ENCODE assay signal across 1 cellular context in the genomic region with DNA sequence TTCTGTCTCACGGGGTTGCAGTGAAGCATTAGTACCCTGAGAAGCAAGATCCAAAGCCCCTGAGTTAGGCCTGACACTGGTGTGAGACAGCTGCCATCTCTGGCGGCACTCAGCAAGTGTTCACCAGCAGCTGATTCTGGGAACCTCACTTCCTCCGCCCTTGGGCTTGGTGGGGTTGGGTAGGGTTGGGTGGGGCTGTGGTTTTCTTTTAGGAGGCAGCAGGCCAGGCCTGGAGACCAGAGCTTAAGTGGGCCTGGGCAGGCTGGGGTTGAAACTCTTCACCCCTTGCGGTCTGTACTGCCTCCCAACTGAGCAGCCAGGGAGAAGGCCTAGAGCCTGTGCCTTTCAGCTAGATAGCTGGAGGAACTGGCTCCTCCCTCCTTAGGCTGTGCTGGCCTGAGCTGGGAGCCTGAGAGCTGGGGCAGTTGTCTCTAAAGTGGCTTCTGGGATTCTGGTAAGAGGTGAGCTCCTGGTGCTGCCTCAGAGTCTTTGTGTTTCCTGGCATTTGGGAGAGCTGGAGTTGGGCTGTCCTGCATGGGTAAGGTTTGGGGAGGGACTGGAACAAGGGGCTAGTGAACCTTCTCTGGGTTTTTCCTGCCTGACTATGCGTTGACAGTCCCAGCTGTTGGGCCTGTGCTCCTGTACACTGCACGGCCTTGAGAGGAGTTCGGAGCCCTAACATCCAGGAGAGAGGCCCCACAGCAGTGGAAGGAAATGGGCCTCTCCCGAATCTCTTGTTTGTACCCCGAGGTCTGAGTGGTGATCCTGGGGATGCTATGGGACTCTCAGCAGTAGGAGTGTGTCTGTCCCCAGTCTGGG.
TF ChIP-seq lines count a peak whose summit lies in the region.

No MANE protein-coding gene starts in this region.

TF ChIP-seq in K562, 482 proteins besides CTCF, POLR2A, EP300 and RAD21 (continued from another document and continues in another):
- TF ChIP-seq, protein P1, sequence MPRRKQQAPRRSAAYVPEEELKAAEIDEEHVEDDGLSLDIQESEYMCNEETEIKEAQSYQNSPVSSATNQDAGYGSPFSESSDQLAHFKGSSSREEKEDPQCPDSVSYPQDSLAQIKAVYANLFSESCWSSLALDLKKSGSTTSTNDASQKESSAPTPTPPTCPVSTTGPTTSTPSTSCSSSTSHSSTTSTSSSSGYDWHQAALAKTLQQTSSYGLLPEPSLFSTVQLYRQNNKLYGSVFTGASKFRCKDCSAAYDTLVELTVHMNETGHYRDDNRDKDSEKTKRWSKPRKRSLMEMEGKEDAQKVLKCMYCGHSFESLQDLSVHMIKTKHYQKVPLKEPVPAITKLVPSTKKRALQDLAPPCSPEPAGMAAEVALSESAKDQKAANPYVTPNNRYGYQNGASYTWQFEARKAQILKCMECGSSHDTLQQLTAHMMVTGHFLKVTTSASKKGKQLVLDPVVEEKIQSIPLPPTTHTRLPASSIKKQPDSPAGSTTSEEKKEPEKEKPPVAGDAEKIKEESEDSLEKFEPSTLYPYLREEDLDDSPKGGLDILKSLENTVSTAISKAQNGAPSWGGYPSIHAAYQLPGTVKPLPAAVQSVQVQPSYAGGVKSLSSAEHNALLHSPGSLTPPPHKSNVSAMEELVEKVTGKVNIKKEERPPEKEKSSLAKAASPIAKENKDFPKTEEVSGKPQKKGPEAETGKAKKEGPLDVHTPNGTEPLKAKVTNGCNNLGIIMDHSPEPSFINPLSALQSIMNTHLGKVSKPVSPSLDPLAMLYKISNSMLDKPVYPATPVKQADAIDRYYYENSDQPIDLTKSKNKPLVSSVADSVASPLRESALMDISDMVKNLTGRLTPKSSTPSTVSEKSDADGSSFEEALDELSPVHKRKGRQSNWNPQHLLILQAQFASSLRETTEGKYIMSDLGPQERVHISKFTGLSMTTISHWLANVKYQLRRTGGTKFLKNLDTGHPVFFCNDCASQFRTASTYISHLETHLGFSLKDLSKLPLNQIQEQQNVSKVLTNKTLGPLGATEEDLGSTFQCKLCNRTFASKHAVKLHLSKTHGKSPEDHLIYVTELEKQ (CRISPR knock-in tag; IDR thresholded peaks at IDR 0.05) = no peak
- TF ChIP-seq ZNF354B (CRISPR knock-in tag; IDR thresholded peaks at IDR 0.05) (no peak), NBN (IDR thresholded peaks at IDR 0.05; ENCODE audit: low read depth) (peak; percentile 80; the same call in 1 of the 2 replicates), U2AF1 (optimal IDR thresholded peaks at IDR 0.05; ENCODE audit: low read depth, low read length) (no peak), CHCHD3 (CRISPR knock-in tag; IDR thresholded peaks at IDR 0.05) (no peak), FOXM1 (IDR thresholded peaks at IDR 0.05; ENCODE audit: low read depth) (no peak), FOXM1 (CRISPR knock-in tag; IDR thresholded peaks at IDR 0.05; ENCODE audit: low read depth) (no peak), MTA2 (IDR thresholded peaks at IDR 0.05; ENCODE audit: low read depth) (no peak), CAMTA2 (CRISPR knock-in tag; conservative IDR thresholded peaks at IDR 0.05) (no peak), HNRNPLL (IDR thresholded peaks at IDR 0.05; ENCODE audit: low read depth, low read length, poor library complexity, severe bottlenecking) (peak; percentile 27), PHB2 (IDR thresholded peaks at IDR 0.05; ENCODE audit: low read depth) (no peak), LARP7 (IDR thresholded peaks at IDR 0.05) (no peak), RBM15 (IDR thresholded peaks at IDR 0.05; ENCODE audit: insufficient read depth, low read length) (no peak), TAF15 (IDR thresholded peaks at IDR 0.05; ENCODE audit: low read depth, low read length) (no peak), MTA3 (IDR thresholded peaks at IDR 0.05; ENCODE audit: borderline replicate concordance) (0 out of 2 replicates have a peak, but pooled peaks have one; percentile 18), CBX1 (IDR thresholded peaks at IDR 0.05; ENCODE audit: low read depth) (peak; percentile 39; the same call in 1 of the 2 replicates), RBFOX2 (IDR thresholded peaks at IDR 0.05; ENCODE audit: low read depth, low read length) (peak; percentile 58), ZNF766 (CRISPR knock-in tag; conservative IDR thresholded peaks at IDR 0.05) (no peak), POU5F1 (IDR thresholded peaks at IDR 0.05; ENCODE audit: borderline replicate concordance, low read depth, low read length, partially characterized antibody) (no peak), CSDE1 (IDR thresholded peaks at IDR 0.05) (no peak), MAZ (CRISPR knock-in tag; conservative IDR thresholded peaks at IDR 0.05 in 1 of 2, IDR thresholded peaks at IDR 0.05 in 1 of 2) (peak; percentile 40 to 80; a peak in 3 of 4 replicates), ZNF274 (IDR thresholded peaks at IDR 0.05; ENCODE audit: borderline replicate concordance, low read depth, low read length) (no peak)
- TF ChIP-seq, protein P2, sequence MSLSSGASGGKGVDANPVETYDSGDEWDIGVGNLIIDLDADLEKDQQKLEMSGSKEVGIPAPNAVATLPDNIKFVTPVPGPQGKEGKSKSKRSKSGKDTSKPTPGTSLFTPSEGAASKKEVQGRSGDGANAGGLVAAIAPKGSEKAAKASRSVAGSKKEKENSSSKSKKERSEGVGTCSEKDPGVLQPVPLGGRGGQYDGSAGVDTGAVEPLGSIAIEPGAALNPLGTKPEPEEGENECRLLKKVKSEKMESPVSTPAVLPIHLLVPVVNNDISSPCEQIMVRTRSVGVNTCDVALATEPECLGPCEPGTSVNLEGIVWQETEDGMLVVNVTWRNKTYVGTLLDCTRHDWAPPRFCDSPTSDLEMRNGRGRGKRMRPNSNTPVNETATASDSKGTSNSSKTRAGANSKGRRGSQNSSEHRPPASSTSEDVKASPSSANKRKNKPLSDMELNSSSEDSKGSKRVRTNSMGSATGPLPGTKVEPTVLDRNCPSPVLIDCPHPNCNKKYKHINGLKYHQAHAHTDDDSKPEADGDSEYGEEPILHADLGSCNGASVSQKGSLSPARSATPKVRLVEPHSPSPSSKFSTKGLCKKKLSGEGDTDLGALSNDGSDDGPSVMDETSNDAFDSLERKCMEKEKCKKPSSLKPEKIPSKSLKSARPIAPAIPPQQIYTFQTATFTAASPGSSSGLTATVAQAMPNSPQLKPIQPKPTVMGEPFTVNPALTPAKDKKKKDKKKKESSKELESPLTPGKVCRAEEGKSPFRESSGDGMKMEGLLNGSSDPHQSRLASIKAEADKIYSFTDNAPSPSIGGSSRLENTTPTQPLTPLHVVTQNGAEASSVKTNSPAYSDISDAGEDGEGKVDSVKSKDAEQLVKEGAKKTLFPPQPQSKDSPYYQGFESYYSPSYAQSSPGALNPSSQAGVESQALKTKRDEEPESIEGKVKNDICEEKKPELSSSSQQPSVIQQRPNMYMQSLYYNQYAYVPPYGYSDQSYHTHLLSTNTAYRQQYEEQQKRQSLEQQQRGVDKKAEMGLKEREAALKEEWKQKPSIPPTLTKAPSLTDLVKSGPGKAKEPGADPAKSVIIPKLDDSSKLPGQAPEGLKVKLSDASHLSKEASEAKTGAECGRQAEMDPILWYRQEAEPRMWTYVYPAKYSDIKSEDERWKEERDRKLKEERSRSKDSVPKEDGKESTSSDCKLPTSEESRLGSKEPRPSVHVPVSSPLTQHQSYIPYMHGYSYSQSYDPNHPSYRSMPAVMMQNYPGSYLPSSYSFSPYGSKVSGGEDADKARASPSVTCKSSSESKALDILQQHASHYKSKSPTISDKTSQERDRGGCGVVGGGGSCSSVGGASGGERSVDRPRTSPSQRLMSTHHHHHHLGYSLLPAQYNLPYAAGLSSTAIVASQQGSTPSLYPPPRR (CRISPR knock-in tag; IDR thresholded peaks at IDR 0.05; ENCODE audit: borderline replicate concordance) = no peak
- TF ChIP-seq, protein P3, sequence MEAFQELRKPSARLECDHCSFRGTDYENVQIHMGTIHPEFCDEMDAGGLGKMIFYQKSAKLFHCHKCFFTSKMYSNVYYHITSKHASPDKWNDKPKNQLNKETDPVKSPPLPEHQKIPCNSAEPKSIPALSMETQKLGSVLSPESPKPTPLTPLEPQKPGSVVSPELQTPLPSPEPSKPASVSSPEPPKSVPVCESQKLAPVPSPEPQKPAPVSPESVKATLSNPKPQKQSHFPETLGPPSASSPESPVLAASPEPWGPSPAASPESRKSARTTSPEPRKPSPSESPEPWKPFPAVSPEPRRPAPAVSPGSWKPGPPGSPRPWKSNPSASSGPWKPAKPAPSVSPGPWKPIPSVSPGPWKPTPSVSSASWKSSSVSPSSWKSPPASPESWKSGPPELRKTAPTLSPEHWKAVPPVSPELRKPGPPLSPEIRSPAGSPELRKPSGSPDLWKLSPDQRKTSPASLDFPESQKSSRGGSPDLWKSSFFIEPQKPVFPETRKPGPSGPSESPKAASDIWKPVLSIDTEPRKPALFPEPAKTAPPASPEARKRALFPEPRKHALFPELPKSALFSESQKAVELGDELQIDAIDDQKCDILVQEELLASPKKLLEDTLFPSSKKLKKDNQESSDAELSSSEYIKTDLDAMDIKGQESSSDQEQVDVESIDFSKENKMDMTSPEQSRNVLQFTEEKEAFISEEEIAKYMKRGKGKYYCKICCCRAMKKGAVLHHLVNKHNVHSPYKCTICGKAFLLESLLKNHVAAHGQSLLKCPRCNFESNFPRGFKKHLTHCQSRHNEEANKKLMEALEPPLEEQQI (IDR thresholded peaks at IDR 0.05) = no peak
- TF ChIP-seq, protein P4, sequence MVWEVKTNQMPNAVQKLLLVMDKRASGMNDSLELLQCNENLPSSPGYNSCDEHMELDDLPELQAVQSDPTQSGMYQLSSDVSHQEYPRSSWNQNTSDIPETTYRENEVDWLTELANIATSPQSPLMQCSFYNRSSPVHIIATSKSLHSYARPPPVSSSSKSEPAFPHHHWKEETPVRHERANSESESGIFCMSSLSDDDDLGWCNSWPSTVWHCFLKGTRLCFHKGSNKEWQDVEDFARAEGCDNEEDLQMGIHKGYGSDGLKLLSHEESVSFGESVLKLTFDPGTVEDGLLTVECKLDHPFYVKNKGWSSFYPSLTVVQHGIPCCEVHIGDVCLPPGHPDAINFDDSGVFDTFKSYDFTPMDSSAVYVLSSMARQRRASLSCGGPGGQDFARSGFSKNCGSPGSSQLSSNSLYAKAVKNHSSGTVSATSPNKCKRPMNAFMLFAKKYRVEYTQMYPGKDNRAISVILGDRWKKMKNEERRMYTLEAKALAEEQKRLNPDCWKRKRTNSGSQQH (CRISPR knock-in tag; IDR thresholded peaks at IDR 0.05) = no peak
- TF ChIP-seq, protein P5, sequence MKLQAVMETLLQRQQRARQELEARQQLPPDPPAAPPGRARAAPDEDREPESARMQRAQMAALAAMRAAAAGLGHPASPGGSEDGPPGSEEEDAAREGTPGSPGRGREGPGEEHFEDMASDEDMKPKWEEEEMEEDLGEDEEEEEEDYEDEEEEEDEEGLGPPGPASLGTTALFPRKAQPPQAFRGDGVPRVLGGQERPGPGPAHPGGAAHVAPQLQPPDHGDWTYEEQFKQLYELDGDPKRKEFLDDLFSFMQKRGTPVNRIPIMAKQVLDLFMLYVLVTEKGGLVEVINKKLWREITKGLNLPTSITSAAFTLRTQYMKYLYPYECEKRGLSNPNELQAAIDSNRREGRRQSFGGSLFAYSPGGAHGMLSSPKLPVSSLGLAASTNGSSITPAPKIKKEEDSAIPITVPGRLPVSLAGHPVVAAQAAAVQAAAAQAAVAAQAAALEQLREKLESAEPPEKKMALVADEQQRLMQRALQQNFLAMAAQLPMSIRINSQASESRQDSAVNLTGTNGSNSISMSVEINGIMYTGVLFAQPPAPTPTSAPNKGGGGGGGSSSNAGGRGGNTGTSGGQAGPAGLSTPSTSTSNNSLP (IDR thresholded peaks at IDR 0.05; ENCODE audit: borderline replicate concordance, low read depth, low read length) = no peak
- TF ChIP-seq, protein P6, sequence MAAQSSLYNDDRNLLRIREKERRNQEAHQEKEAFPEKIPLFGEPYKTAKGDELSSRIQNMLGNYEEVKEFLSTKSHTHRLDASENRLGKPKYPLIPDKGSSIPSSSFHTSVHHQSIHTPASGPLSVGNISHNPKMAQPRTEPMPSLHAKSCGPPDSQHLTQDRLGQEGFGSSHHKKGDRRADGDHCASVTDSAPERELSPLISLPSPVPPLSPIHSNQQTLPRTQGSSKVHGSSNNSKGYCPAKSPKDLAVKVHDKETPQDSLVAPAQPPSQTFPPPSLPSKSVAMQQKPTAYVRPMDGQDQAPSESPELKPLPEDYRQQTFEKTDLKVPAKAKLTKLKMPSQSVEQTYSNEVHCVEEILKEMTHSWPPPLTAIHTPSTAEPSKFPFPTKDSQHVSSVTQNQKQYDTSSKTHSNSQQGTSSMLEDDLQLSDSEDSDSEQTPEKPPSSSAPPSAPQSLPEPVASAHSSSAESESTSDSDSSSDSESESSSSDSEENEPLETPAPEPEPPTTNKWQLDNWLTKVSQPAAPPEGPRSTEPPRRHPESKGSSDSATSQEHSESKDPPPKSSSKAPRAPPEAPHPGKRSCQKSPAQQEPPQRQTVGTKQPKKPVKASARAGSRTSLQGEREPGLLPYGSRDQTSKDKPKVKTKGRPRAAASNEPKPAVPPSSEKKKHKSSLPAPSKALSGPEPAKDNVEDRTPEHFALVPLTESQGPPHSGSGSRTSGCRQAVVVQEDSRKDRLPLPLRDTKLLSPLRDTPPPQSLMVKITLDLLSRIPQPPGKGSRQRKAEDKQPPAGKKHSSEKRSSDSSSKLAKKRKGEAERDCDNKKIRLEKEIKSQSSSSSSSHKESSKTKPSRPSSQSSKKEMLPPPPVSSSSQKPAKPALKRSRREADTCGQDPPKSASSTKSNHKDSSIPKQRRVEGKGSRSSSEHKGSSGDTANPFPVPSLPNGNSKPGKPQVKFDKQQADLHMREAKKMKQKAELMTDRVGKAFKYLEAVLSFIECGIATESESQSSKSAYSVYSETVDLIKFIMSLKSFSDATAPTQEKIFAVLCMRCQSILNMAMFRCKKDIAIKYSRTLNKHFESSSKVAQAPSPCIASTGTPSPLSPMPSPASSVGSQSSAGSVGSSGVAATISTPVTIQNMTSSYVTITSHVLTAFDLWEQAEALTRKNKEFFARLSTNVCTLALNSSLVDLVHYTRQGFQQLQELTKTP (IDR thresholded peaks at IDR 0.05; ENCODE audit: low read depth in 1 of 2, partially characterized antibody in 2 of 2) = no peak
- TF ChIP-seq, protein P7, sequence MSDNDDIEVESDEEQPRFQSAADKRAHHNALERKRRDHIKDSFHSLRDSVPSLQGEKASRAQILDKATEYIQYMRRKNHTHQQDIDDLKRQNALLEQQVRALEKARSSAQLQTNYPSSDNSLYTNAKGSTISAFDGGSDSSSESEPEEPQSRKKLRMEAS (CRISPR knock-in tag; IDR thresholded peaks at IDR 0.05) = peak; percentile 61; the same call in 1 of the 2 replicates
- TF ChIP-seq, protein P8, sequence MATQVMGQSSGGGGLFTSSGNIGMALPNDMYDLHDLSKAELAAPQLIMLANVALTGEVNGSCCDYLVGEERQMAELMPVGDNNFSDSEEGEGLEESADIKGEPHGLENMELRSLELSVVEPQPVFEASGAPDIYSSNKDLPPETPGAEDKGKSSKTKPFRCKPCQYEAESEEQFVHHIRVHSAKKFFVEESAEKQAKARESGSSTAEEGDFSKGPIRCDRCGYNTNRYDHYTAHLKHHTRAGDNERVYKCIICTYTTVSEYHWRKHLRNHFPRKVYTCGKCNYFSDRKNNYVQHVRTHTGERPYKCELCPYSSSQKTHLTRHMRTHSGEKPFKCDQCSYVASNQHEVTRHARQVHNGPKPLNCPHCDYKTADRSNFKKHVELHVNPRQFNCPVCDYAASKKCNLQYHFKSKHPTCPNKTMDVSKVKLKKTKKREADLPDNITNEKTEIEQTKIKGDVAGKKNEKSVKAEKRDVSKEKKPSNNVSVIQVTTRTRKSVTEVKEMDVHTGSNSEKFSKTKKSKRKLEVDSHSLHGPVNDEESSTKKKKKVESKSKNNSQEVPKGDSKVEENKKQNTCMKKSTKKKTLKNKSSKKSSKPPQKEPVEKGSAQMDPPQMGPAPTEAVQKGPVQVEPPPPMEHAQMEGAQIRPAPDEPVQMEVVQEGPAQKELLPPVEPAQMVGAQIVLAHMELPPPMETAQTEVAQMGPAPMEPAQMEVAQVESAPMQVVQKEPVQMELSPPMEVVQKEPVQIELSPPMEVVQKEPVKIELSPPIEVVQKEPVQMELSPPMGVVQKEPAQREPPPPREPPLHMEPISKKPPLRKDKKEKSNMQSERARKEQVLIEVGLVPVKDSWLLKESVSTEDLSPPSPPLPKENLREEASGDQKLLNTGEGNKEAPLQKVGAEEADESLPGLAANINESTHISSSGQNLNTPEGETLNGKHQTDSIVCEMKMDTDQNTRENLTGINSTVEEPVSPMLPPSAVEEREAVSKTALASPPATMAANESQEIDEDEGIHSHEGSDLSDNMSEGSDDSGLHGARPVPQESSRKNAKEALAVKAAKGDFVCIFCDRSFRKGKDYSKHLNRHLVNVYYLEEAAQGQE (CRISPR knock-in tag; IDR thresholded peaks at IDR 0.05; ENCODE audit: low read depth) = no peak
